ENCODE assay signal across 24 cellular contexts in genomic region chr1:113850127-113850796, GRCh38. TPM values are rescaled to one million over a fixed set of nuclear protein-coding genes. Genes with fewer than 3 reads are reported as not detected.
DNase-seq lines count a peak whose midpoint lies in the region; ATAC-seq and TF ChIP-seq lines count a peak whose summit lies in the region.
"Had no signal": no experiment of that assay in that cellular context is flagged by ENCODE, and none has a peak within 500 bp of the region (broad histone marks: within the 10 kb centered on the region; RNA-seq: fewer than 3 reads in every experiment).

No MANE protein-coding gene starts in this region.

- H3K27me3 Mint-ChIP-seq in activated CD4-positive, alpha-beta T cell treated with anti-CD3 and anti-CD28 coated beads, Interleukin-2, amount 10 ng/mL, durations not matched to agents 24 days and 14 days = no peaks in the 10 kb centered on the region
- H3K27me3 Mint-ChIP-seq in CD8-positive, alpha-beta T cell (ENCODE audit: low read depth) = no peaks in the 10 kb centered on the region
- no peaks in the 10 kb centered on the region for H3K27me3 Mint-ChIP-seq in activated T-helper 1 cell treated with anti-CD3 and anti-CD28 coated beads, Interleukin-12 subunit alpha, Interleukin-12 subunit beta, Interleukin-2, Interleukin-4 antibody, amounts not matched to agents 30 ng/mL and 10 ng/mL and 1 ng/mL, durations not matched to agents 14 hours and 24 hours and 36 hours (ENCODE audit: insufficient read depth)
- no peaks in the 10 kb centered on the region for H3K27me3 Mint-ChIP-seq in naive thymus-derived CD4-positive, alpha-beta T cell

- H3K4me3 ChIP-seq in CD8-positive, alpha-beta T cell (ENCODE audit: low read depth, low read length) = no peak overlapping the region
- no peak overlapping the region for H3K4me3 ChIP-seq in naive thymus-derived CD4-positive, alpha-beta T cell (ENCODE audit: low read length)
- H3K4me3 ChIP-seq: heart left ventricle, left lung, smooth muscle cell had no signal

- intact Hi-C loops in activated CD4-positive, alpha-beta T cell treated with anti-CD3 and anti-CD28 coated beads, Interleukin-2, amount 10 ng/mL, durations not matched to agents 24 days and 14 days (cut with micrococcal nuclease) = loop anchor here (5.0 kb wide), 1 partner anchor 52 kb away; the partner anchor contains the start of gene AP4B1
- intact Hi-C loops in CD8-positive, alpha-beta T cell (cut with DNase I, micrococcal nuclease) = no loop called here
- intact Hi-C loops in activated T-helper 1 cell treated with anti-CD3 and anti-CD28 coated beads, Interleukin-12 subunit alpha, Interleukin-12 subunit beta, Interleukin-2, Interleukin-4 antibody, amounts not matched to agents 30 ng/mL and 10 ng/mL and 1 ng/mL, durations not matched to agents 14 hours and 24 hours and 36 hours (cut with micrococcal nuclease) = no loop called here
- intact Hi-C loops in naive thymus-derived CD4-positive, alpha-beta T cell (cut with micrococcal nuclease) = loop anchor here in 1 of 2 donors (2.0 to 5.0 kb wide), 2 partner anchors 21 to 52 kb away; partner anchors contain the start of genes AP4B1 and PTPN22

- peaks cover 11% of the 10 kb centered on the region for H3K36me3 ChIP-seq in CD8-positive, alpha-beta T cell (ENCODE audit: insufficient read depth, low read length)
- peaks cover 4 to 19% (median 10%) of the 10 kb centered on the region in 3 experiments for H3K36me3 ChIP-seq in naive thymus-derived CD4-positive, alpha-beta T cell (ENCODE audit: control insufficient read depth in 2 of 3, insufficient read depth in 3 of 3, low read length in 3 of 3)
- H3K36me3 ChIP-seq: BE2C, brain microvascular endothelial cell, left lung had no signal

- no peaks in the 10 kb centered on the region for H3K9me3 ChIP-seq in CD8-positive, alpha-beta T cell (ENCODE audit: low read length)
- peaks cover 0 to 3% (median 0%) of the 10 kb centered on the region in 3 experiments for H3K9me3 ChIP-seq in naive thymus-derived CD4-positive, alpha-beta T cell (ENCODE audit: control insufficient read depth in 2 of 3, low read length in 3 of 3)
- H3K9me3 ChIP-seq: BE2C, left lung had no signal

- peak overlapping the region; percentile 39 for H3K27ac Mint-ChIP-seq in activated CD4-positive, alpha-beta T cell treated with anti-CD3 and anti-CD28 coated beads, Interleukin-2, amount 10 ng/mL, durations not matched to agents 24 days and 14 days
- H3K27ac Mint-ChIP-seq in CD8-positive, alpha-beta T cell = peak overlapping the region; percentile 86
- H3K27ac Mint-ChIP-seq in activated T-helper 1 cell treated with anti-CD3 and anti-CD28 coated beads, Interleukin-12 subunit alpha, Interleukin-12 subunit beta, Interleukin-2, Interleukin-4 antibody, amounts not matched to agents 30 ng/mL and 10 ng/mL and 1 ng/mL, durations not matched to agents 14 hours and 24 hours and 36 hours = peak overlapping the region; percentile 86
- peak overlapping the region; percentile 72 to 95 (median 87) for H3K27ac Mint-ChIP-seq in naive thymus-derived CD4-positive, alpha-beta T cell

- no peak for DNase-seq in activated CD4-positive, alpha-beta T cell treated with anti-CD3 and anti-CD28 coated beads, Interleukin-2, amount 10 ng/mL, durations not matched to agents 24 days and 14 days
- no peak for DNase-seq in activated CD4-positive, alpha-beta T cell treated with anti-CD3 and anti-CD28 coated beads, Interleukin-2, amount 50 U/mL, for 4 hours
- DNase-seq in CD8-positive, alpha-beta T cell = no peak
- DNase-seq in activated T-helper 1 cell treated with anti-CD3 and anti-CD28 coated beads, Interleukin-12 subunit alpha, Interleukin-12 subunit beta, Interleukin-2, Interleukin-4 antibody, amounts not matched to agents 30 ng/mL and 10 ng/mL and 1 ng/mL, durations not matched to agents 14 hours and 24 hours and 36 hours (ENCODE audit: low spot score) = no peak
- peak in 5 of 9 donors; percentile 12 to 40 (median 31) for DNase-seq in naive thymus-derived CD4-positive, alpha-beta T cell
- no peak for DNase-seq in stimulated activated CD4-positive, alpha-beta T cell treated with anti-CD3 and anti-CD28 coated beads, Interleukin-4, amount 100 ng/mL, for 4 hours
- DNase-seq in NCI-H2081 (lab: John Stamatoyannopoulos, UW) = no peak
- no peak for DNase-seq in stimulated activated CD4-positive, alpha-beta T cell treated with anti-CD3 and anti-CD28 coated beads, Interleukin-4, amount 100 ng/mL, for 1 hour
- DNase-seq: 8988T; activated CD4-positive, CD25-positive, alpha-beta regulatory T cell treated with anti-CD3 and anti-CD28 coated beads, Interleukin-2, amount 50 U/mL, for 72 hours; activated CD8-positive, alpha-beta memory T cell treated with anti-CD3 and anti-CD28 coated beads, Interleukin-2, amount 50 U/mL, for 48 hours; BE2C; brain microvascular endothelial cell; cortex of kidney; heart left ventricle; left lung; NCI-H1436; NCI-H524 treated with DMSO at 0.1 percent for 48 hours; SK-N-SH; substantia nigra had no signal

- no peak overlapping the region for H3K4me3 Mint-ChIP-seq in activated CD4-positive, alpha-beta T cell treated with anti-CD3 and anti-CD28 coated beads, Interleukin-2, amount 10 ng/mL, durations not matched to agents 24 days and 14 days
- no peak overlapping the region for H3K4me3 Mint-ChIP-seq in CD8-positive, alpha-beta T cell
- no peak overlapping the region for H3K4me3 Mint-ChIP-seq in activated T-helper 1 cell treated with anti-CD3 and anti-CD28 coated beads, Interleukin-12 subunit alpha, Interleukin-12 subunit beta, Interleukin-2, Interleukin-4 antibody, amounts not matched to agents 30 ng/mL and 10 ng/mL and 1 ng/mL, durations not matched to agents 14 hours and 24 hours and 36 hours
- peak overlapping the region in 7 of 10 donors; percentile 20 to 55 (median 35) for H3K4me3 Mint-ChIP-seq in naive thymus-derived CD4-positive, alpha-beta T cell

- H3K4me1 Mint-ChIP-seq in activated CD4-positive, alpha-beta T cell treated with anti-CD3 and anti-CD28 coated beads, Interleukin-2, amount 10 ng/mL, durations not matched to agents 24 days and 14 days = peaks cover 23% of the 10 kb centered on the region
- peaks cover 11% of the 10 kb centered on the region for H3K4me1 Mint-ChIP-seq in CD8-positive, alpha-beta T cell (ENCODE audit: low read depth)
- peaks cover 23% of the 10 kb centered on the region for H3K4me1 Mint-ChIP-seq in activated T-helper 1 cell treated with anti-CD3 and anti-CD28 coated beads, Interleukin-12 subunit alpha, Interleukin-12 subunit beta, Interleukin-2, Interleukin-4 antibody, amounts not matched to agents 30 ng/mL and 10 ng/mL and 1 ng/mL, durations not matched to agents 14 hours and 24 hours and 36 hours (ENCODE audit: low read depth)
- H3K4me1 Mint-ChIP-seq in naive thymus-derived CD4-positive, alpha-beta T cell = peaks cover 8 to 18% (median 16%) of the 10 kb centered on the region in 7 donors

- no peaks in the 10 kb centered on the region for H3K27me3 ChIP-seq in CD8-positive, alpha-beta T cell (ENCODE audit: insufficient read depth, low read length)
- H3K27me3 ChIP-seq in naive thymus-derived CD4-positive, alpha-beta T cell (ENCODE audit: control insufficient read depth in 2 of 2, insufficient read depth in 2 of 2, low read length in 2 of 2) = no peaks in the 10 kb centered on the region
- H3K27me3 ChIP-seq: BE2C, brain microvascular endothelial cell, heart left ventricle, left lung had no signal

- TF ChIP-seq CTCF in CD8-positive, alpha-beta T cell (IDR thresholded peaks at IDR 0.05) = no peak

- CTCF ChIA-PET in CD8-positive, alpha-beta T cell (lab: Charles Lee) = interaction anchor here (0.6 to 0.8 kb wide), 2 partner anchors 10 to 900 kb away, joined by 3 read pairs; no protein-coding TSS in a partner anchor
- CTCF ChIA-PET in naive thymus-derived CD4-positive, alpha-beta T cell (lab: Charles Lee) = interaction anchor here (0.6 to 1.0 kb wide), 4 partner anchors 9 to 751 kb away, joined by 3 to 5 read pairs (median 4); partner anchors contain the start of gene AP4B1

- peaks cover 72% of the 10 kb centered on the region for H3K36me3 Mint-ChIP-seq in activated CD4-positive, alpha-beta T cell treated with anti-CD3 and anti-CD28 coated beads, Interleukin-2, amount 10 ng/mL, durations not matched to agents 24 days and 14 days (ENCODE audit: low read depth)
- H3K36me3 Mint-ChIP-seq in CD8-positive, alpha-beta T cell = peaks cover 59% of the 10 kb centered on the region
- H3K36me3 Mint-ChIP-seq in activated T-helper 1 cell treated with anti-CD3 and anti-CD28 coated beads, Interleukin-12 subunit alpha, Interleukin-12 subunit beta, Interleukin-2, Interleukin-4 antibody, amounts not matched to agents 30 ng/mL and 10 ng/mL and 1 ng/mL, durations not matched to agents 14 hours and 24 hours and 36 hours (ENCODE audit: low read depth) = peaks cover 55% of the 10 kb centered on the region
- H3K36me3 Mint-ChIP-seq in naive thymus-derived CD4-positive, alpha-beta T cell = peaks cover 13 to 56% (median 47%) of the 10 kb centered on the region in 5 donors

- no peak overlapping the region for H3K27ac ChIP-seq in CD8-positive, alpha-beta T cell (ENCODE audit: low read depth, low read length)
- peak overlapping the region; percentile 49 for H3K27ac ChIP-seq in naive thymus-derived CD4-positive, alpha-beta T cell (ENCODE audit: low read depth, low read length)
- H3K27ac ChIP-seq: brain microvascular endothelial cell, heart left ventricle, HL-60 had no signal

- H3K9me3 Mint-ChIP-seq in activated CD4-positive, alpha-beta T cell treated with anti-CD3 and anti-CD28 coated beads, Interleukin-2, amount 10 ng/mL, durations not matched to agents 24 days and 14 days = peaks cover 5% of the 10 kb centered on the region
- H3K9me3 Mint-ChIP-seq in CD8-positive, alpha-beta T cell = peaks cover 8% of the 10 kb centered on the region
- no peaks in the 10 kb centered on the region for H3K9me3 Mint-ChIP-seq in activated T-helper 1 cell treated with anti-CD3 and anti-CD28 coated beads, Interleukin-12 subunit alpha, Interleukin-12 subunit beta, Interleukin-2, Interleukin-4 antibody, amounts not matched to agents 30 ng/mL and 10 ng/mL and 1 ng/mL, durations not matched to agents 14 hours and 24 hours and 36 hours
- peaks cover 0 to 11% (median 0%) of the 10 kb centered on the region in 11 donors for H3K9me3 Mint-ChIP-seq in naive thymus-derived CD4-positive, alpha-beta T cell

- POLR2A ChIA-PET in CD8-positive, alpha-beta T cell (lab: Charles Lee) = interaction anchor here (0.9 to 2.5 kb wide), 5 partner anchors 10 to 106 kb away, joined by 3 to 14 read pairs (median 3); partner anchors contain the start of genes AP4B1 and DCLRE1B
- POLR2A ChIA-PET in naive thymus-derived CD4-positive, alpha-beta T cell (lab: Charles Lee) = interaction anchor here (0.5 to 1.1 kb wide), 3 partner anchors 38 to 193 kb away, joined by 3 read pairs; partner anchors contain the start of gene RSBN1

- ATAC-seq in CD8-positive, alpha-beta T cell = no peak
- ATAC-seq in naive thymus-derived CD4-positive, alpha-beta T cell = peak; percentile 42
- ATAC-seq: heart left ventricle, left lung had no signal

- peaks cover 13% of the 10 kb centered on the region for H3K4me1 ChIP-seq in CD8-positive, alpha-beta T cell (ENCODE audit: insufficient read depth, low read length)
- H3K4me1 ChIP-seq in naive thymus-derived CD4-positive, alpha-beta T cell (ENCODE audit: control insufficient read depth in 2 of 2, insufficient read depth in 2 of 2, low read length in 2 of 2) = peaks cover 8 to 10% of the 10 kb centered on the region in 2 donors
- H3K4me1 ChIP-seq: BE2C, heart left ventricle had no signal

RNA-seq across cellular contexts. Expression of gene PTPN22, which starts 21.2 kb away (rescaled TPM):
- total RNA-seq in activated CD4-positive, alpha-beta T cell treated with anti-CD3 and anti-CD28 coated beads, Interleukin-2, amount 10 ng/mL, durations not matched to agents 24 days and 14 days = 60.4 and 64.1 TPM in 2 replicates
- 10 to 100 TPM; 48.6 to 52.4 TPM for total RNA-seq in CD8-positive, alpha-beta T cell
- total RNA-seq in activated T-helper 1 cell treated with anti-CD3 and anti-CD28 coated beads, Interleukin-12 subunit alpha, Interleukin-12 subunit beta, Interleukin-2, Interleukin-4 antibody, amounts not matched to agents 30 ng/mL and 10 ng/mL and 1 ng/mL, durations not matched to agents 14 hours and 24 hours and 36 hours = 66.2 and 66.7 TPM in 2 replicates
- 10 to 100 TPM; 22.2 to 76.7 (median 27.5) TPM for total RNA-seq in naive thymus-derived CD4-positive, alpha-beta T cell
- polyA plus RNA-seq in naive thymus-derived CD4-positive, alpha-beta T cell = 10 to 100 TPM; 29.7 to 37.9 TPM
- total RNA-seq: endothelial cell of umbilical vein, smooth muscle cell had no signal
- polyA plus RNA-seq: endothelial cell of umbilical vein, smooth muscle cell had no signal

RNA-seq across cellular contexts. Expression of gene BCL2L15, which starts 37.1 kb away (rescaled TPM):
- 0.40 and 1.0 TPM in 2 replicates for total RNA-seq in activated CD4-positive, alpha-beta T cell treated with anti-CD3 and anti-CD28 coated beads, Interleukin-2, amount 10 ng/mL, durations not matched to agents 24 days and 14 days
- total RNA-seq in CD8-positive, alpha-beta T cell = 1 to 10 TPM in 1 of 2 experiments, under 1 TPM in 1; 0.89 to 2.0 TPM
- 0.67 and 0.69 TPM in 2 replicates for total RNA-seq in activated T-helper 1 cell treated with anti-CD3 and anti-CD28 coated beads, Interleukin-12 subunit alpha, Interleukin-12 subunit beta, Interleukin-2, Interleukin-4 antibody, amounts not matched to agents 30 ng/mL and 10 ng/mL and 1 ng/mL, durations not matched to agents 14 hours and 24 hours and 36 hours
- 1 to 10 TPM; 1.1 to 7.5 (median 1.6) TPM for total RNA-seq in naive thymus-derived CD4-positive, alpha-beta T cell
- under 1 TPM in 1 of 2 donors, not detected in 1; 0.60 TPM for polyA plus RNA-seq in naive thymus-derived CD4-positive, alpha-beta T cell
- total RNA-seq: RPMI7951 had no signal
- polyA plus RNA-seq: smooth muscle cell had no signal

RNA-seq across cellular contexts. Expression of gene RSBN1, which starts 38.0 kb away (rescaled TPM):
- 20.9 and 21.5 TPM in 2 replicates for total RNA-seq in activated CD4-positive, alpha-beta T cell treated with anti-CD3 and anti-CD28 coated beads, Interleukin-2, amount 10 ng/mL, durations not matched to agents 24 days and 14 days
- 10 to 100 TPM; 36.8 to 37.6 TPM for total RNA-seq in CD8-positive, alpha-beta T cell
- total RNA-seq in activated T-helper 1 cell treated with anti-CD3 and anti-CD28 coated beads, Interleukin-12 subunit alpha, Interleukin-12 subunit beta, Interleukin-2, Interleukin-4 antibody, amounts not matched to agents 30 ng/mL and 10 ng/mL and 1 ng/mL, durations not matched to agents 14 hours and 24 hours and 36 hours = 18.4 and 19.5 TPM in 2 replicates
- 10 to 100 TPM; 29.9 to 58.1 (median 42.0) TPM for total RNA-seq in naive thymus-derived CD4-positive, alpha-beta T cell
- 10 to 100 TPM; 40.7 to 44.2 TPM for polyA plus RNA-seq in naive thymus-derived CD4-positive, alpha-beta T cell

RNA-seq across cellular contexts. Expression of gene AP4B1, which starts 54.3 kb away (rescaled TPM):
- total RNA-seq in activated CD4-positive, alpha-beta T cell treated with anti-CD3 and anti-CD28 coated beads, Interleukin-2, amount 10 ng/mL, durations not matched to agents 24 days and 14 days = 41.7 and 42.3 TPM in 2 replicates
- total RNA-seq in CD8-positive, alpha-beta T cell = 10 to 100 TPM; 63.7 to 67.3 TPM
- 36.3 and 40.9 TPM in 2 replicates for total RNA-seq in activated T-helper 1 cell treated with anti-CD3 and anti-CD28 coated beads, Interleukin-12 subunit alpha, Interleukin-12 subunit beta, Interleukin-2, Interleukin-4 antibody, amounts not matched to agents 30 ng/mL and 10 ng/mL and 1 ng/mL, durations not matched to agents 14 hours and 24 hours and 36 hours
- 10 to 100 TPM; 50.8 to 75.4 (median 65.0) TPM for total RNA-seq in naive thymus-derived CD4-positive, alpha-beta T cell
- polyA plus RNA-seq in naive thymus-derived CD4-positive, alpha-beta T cell = 10 to 100 TPM; 13.7 to 15.6 TPM

RNA-seq across cellular contexts. Expression of gene DCLRE1B, which starts 54.9 kb away (rescaled TPM):
- total RNA-seq in activated CD4-positive, alpha-beta T cell treated with anti-CD3 and anti-CD28 coated beads, Interleukin-2, amount 10 ng/mL, durations not matched to agents 24 days and 14 days = 21.5 and 22.5 TPM in 2 replicates
- total RNA-seq in CD8-positive, alpha-beta T cell = 1 to 10 TPM; 8.1 to 9.1 TPM
- total RNA-seq in activated T-helper 1 cell treated with anti-CD3 and anti-CD28 coated beads, Interleukin-12 subunit alpha, Interleukin-12 subunit beta, Interleukin-2, Interleukin-4 antibody, amounts not matched to agents 30 ng/mL and 10 ng/mL and 1 ng/mL, durations not matched to agents 14 hours and 24 hours and 36 hours = 20.9 and 21.2 TPM in 2 replicates
- 10 to 100 TPM in 1 of 5 experiments, 1 to 10 TPM in 4; 4.1 to 13.6 (median 6.9) TPM for total RNA-seq in naive thymus-derived CD4-positive, alpha-beta T cell
- polyA plus RNA-seq in naive thymus-derived CD4-positive, alpha-beta T cell = 1 to 10 TPM; 3.7 to 6.8 TPM

Comparison
In these comparisons a context has a peak if more than half of its experiments do, and no peak if none do; other contexts are left out.
1. DNase-seq: peak in naive thymus-derived CD4-positive, alpha-beta T cell (5 of 9); none in activated CD4-positive, alpha-beta T cell treated with anti-CD3 and anti-CD28 coated beads, Interleukin-2, amount 10 ng/mL, durations not matched to agents 24 days and 14 days (single experiment), activated CD4-positive, alpha-beta T cell treated with anti-CD3 and anti-CD28 coated beads, Interleukin-2, amount 50 U/mL, for 4 hours (0 of 2), CD8-positive, alpha-beta T cell (0 of 7), activated T-helper 1 cell treated with anti-CD3 and anti-CD28 coated beads, Interleukin-12 subunit alpha, Interleukin-12 subunit beta, Interleukin-2, Interleukin-4 antibody, amounts not matched to agents 30 ng/mL and 10 ng/mL and 1 ng/mL, durations not matched to agents 14 hours and 24 hours and 36 hours (single experiment), stimulated activated CD4-positive, alpha-beta T cell treated with anti-CD3 and anti-CD28 coated beads, Interleukin-4, amount 100 ng/mL, for 4 hours (0 of 2), NCI-H2081 (0 of 2) and stimulated activated CD4-positive, alpha-beta T cell treated with anti-CD3 and anti-CD28 coated beads, Interleukin-4, amount 100 ng/mL, for 1 hour (single experiment).
2. H3K4me3 Mint-ChIP-seq: peak in naive thymus-derived CD4-positive, alpha-beta T cell (7 of 10); none in activated CD4-positive, alpha-beta T cell treated with anti-CD3 and anti-CD28 coated beads, Interleukin-2, amount 10 ng/mL, durations not matched to agents 24 days and 14 days (single experiment), CD8-positive, alpha-beta T cell (single experiment) and activated T-helper 1 cell treated with anti-CD3 and anti-CD28 coated beads, Interleukin-12 subunit alpha, Interleukin-12 subunit beta, Interleukin-2, Interleukin-4 antibody, amounts not matched to agents 30 ng/mL and 10 ng/mL and 1 ng/mL, durations not matched to agents 14 hours and 24 hours and 36 hours (single experiment).
3. Peak in every context shown above with its lines, with median percentiles within 50 percentile points of each other: H3K27ac Mint-ChIP-seq.